In genomic region chr19:42576241-42576640, GRCh38 we compare ENCODE assay signal across 34 cellular contexts. TPM values are rescaled to one million over a fixed set of nuclear protein-coding genes. Genes with fewer than 3 reads are reported as not detected.
"Had no signal": no experiment of that assay in that cellular context is flagged by ENCODE, and none has a peak within 500 bp of the region (broad histone marks: within the 10 kb centered on the region; RNA-seq: fewer than 3 reads in every experiment).

No MANE protein-coding gene starts in this region.

- H3K27me3 ChIP-seq: SJCRH30 had no signal

- H3K9me3 ChIP-seq: MG63, SJCRH30 had no signal

- H3K36me3 Mint-ChIP-seq: activated CD4-positive, alpha-beta memory T cell treated with anti-CD3 and anti-CD28 coated beads for 36 hours; activated CD8-positive, alpha-beta memory T cell treated with anti-CD3 and anti-CD28 coated beads, Interleukin-2, amount 10 ng/mL, durations not matched to agents 7 days and 5 days; activated naive CD4-positive, alpha-beta T cell treated with anti-CD3 and anti-CD28 coated beads, Interleukin-2, amount 10 ng/mL, durations not matched to agents 7 days and 5 days; activated naive CD8-positive, alpha-beta T cell; brain; WTC11 had no signal

- H3K4me1 Mint-ChIP-seq: activated CD8-positive, alpha-beta memory T cell treated with anti-CD3 and anti-CD28 coated beads, Interleukin-2, amount 10 ng/mL, durations not matched to agents 7 days and 5 days; activated naive CD4-positive, alpha-beta T cell treated with anti-CD3 and anti-CD28 coated beads, Interleukin-2, amount 10 ng/mL, durations not matched to agents 7 days and 5 days; brain had no signal

- H3K4me3 ChIP-seq: MG63, SJCRH30, SK-N-MC had no signal

- DNase-seq: activated CD4-positive, alpha-beta memory T cell treated with anti-CD3 and anti-CD28 coated beads for 36 hours; activated CD4-positive, alpha-beta T cell treated with anti-CD3 and anti-CD28 coated beads for 4 hours; activated CD4-positive, alpha-beta T cell treated with anti-CD3 and anti-CD28 coated beads, Interleukin-2, amount 50 U/mL, for 1 hour; activated CD4-positive, CD25-positive, alpha-beta regulatory T cell treated with anti-CD3 and anti-CD28 coated beads, Interleukin-2, amount 50 U/mL, for 72 hours; activated CD8-positive, alpha-beta memory T cell treated with anti-CD3 and anti-CD28 coated beads for 24 hours; activated CD8-positive, alpha-beta memory T cell treated with anti-CD3 and anti-CD28 coated beads, Interleukin-2, amount 10 ng/mL, durations not matched to agents 7 days and 5 days; activated CD8-positive, alpha-beta memory T cell treated with anti-CD3 and anti-CD28 coated beads, Interleukin-2, amount 50 U/mL, for 48 hours; activated effector memory CD4-positive, alpha-beta T cell treated with Interleukin-2 at 50 U/mL for 16 hours; activated naive CD4-positive, alpha-beta T cell treated with anti-CD3 and anti-CD28 coated beads, Interleukin-2, amount 10 ng/mL, durations not matched to agents 7 days and 5 days; activated naive CD8-positive, alpha-beta T cell treated with anti-CD3 and anti-CD28 coated beads, Interleukin-2, amount 50 U/mL, for 24 hours; activated T-cell treated with anti-CD3 and anti-CD28 coated beads, Interleukin-2, amount 50 U/mL, for 48 hours; anterior cingulate cortex; Kasumi-1; KG1; MG63; NCI-H1048; NCI-H1105 treated with DMSO at 0.1 percent for 48 hours; NCI-H1436; NCI-H1694; NCI-H2029; NCI-H345; NCI-H524 treated with DMSO at 0.1 percent for 48 hours; SHP77; SJCRH30 had no signal

- H3K36me3 ChIP-seq: MG63, SJCRH30 had no signal

- H3K4me3 Mint-ChIP-seq: activated CD4-positive, alpha-beta memory T cell treated with anti-CD3 and anti-CD28 coated beads for 36 hours; activated CD8-positive, alpha-beta memory T cell treated with anti-CD3 and anti-CD28 coated beads, Interleukin-2, amount 10 ng/mL, durations not matched to agents 7 days and 5 days; activated naive CD4-positive, alpha-beta T cell treated with anti-CD3 and anti-CD28 coated beads, Interleukin-2, amount 10 ng/mL, durations not matched to agents 7 days and 5 days; activated naive CD8-positive, alpha-beta T cell; activated naive CD8-positive, alpha-beta T cell treated with anti-CD3 and anti-CD28 coated beads, Interleukin-2, amount 50 U/mL, for 24 hours; brain; T-helper 2 cell treated with Interferon-gamma antibody and Interleukin-4, amounts not matched to agents 5 μg/mL and 100 μg/mL, for 36 hours; WTC11 had no signal

- H3K9me3 Mint-ChIP-seq: activated CD4-positive, alpha-beta memory T cell treated with anti-CD3 and anti-CD28 coated beads for 36 hours; activated naive CD4-positive, alpha-beta T cell treated with anti-CD3 and anti-CD28 coated beads, Interleukin-2, amount 10 ng/mL, durations not matched to agents 7 days and 5 days; activated naive CD8-positive, alpha-beta T cell treated with anti-CD3 and anti-CD28 coated beads, Interleukin-2, amount 50 U/mL, for 24 hours; brain; T-helper 2 cell treated with Interferon-gamma antibody and Interleukin-4, amounts not matched to agents 5 μg/mL and 100 μg/mL, for 36 hours had no signal

- H3K27ac ChIP-seq: SJCRH30, SK-N-MC had no signal

- H3K27ac Mint-ChIP-seq: activated CD4-positive, alpha-beta memory T cell treated with anti-CD3 and anti-CD28 coated beads for 36 hours; activated CD8-positive, alpha-beta memory T cell treated with anti-CD3 and anti-CD28 coated beads, Interleukin-2, amount 10 ng/mL, durations not matched to agents 7 days and 5 days; activated naive CD4-positive, alpha-beta T cell treated with anti-CD3 and anti-CD28 coated beads, Interleukin-2, amount 10 ng/mL, durations not matched to agents 7 days and 5 days; activated naive CD8-positive, alpha-beta T cell; activated naive CD8-positive, alpha-beta T cell treated with anti-CD3 and anti-CD28 coated beads, Interleukin-2, amount 50 U/mL, for 24 hours; brain; T-helper 2 cell treated with Interferon-gamma antibody and Interleukin-4, amounts not matched to agents 5 μg/mL and 100 μg/mL, for 36 hours; WTC11 had no signal

- FAIRE-seq: bronchial epithelial cell had no signal

- H3K4me1 ChIP-seq: SJCRH30 had no signal

- ATAC-seq: activated CD8-positive, alpha-beta memory T cell treated with anti-CD3 and anti-CD28 coated beads, Interleukin-2, amount 10 ng/mL, durations not matched to agents 7 days and 5 days; activated naive CD8-positive, alpha-beta T cell treated with anti-CD3 and anti-CD28 coated beads, Interleukin-2, amount 50 U/mL, for 24 hours; Panc1; WTC11 had no signal

RNA-seq across cellular contexts. Expression of gene CEACAM8, which starts 18.5 kb away (rescaled TPM):
- total RNA-seq: activated CD4-positive, alpha-beta memory T cell treated with anti-CD3 and anti-CD28 coated beads for 36 hours; activated CD8-positive, alpha-beta memory T cell treated with anti-CD3 and anti-CD28 coated beads, Interleukin-2, amount 10 ng/mL, durations not matched to agents 7 days and 5 days; bronchial epithelial cell; NCI-H460; RPMI7951; SJCRH30; T-helper 1 cell treated with Interleukin-12 subunit alpha and Interleukin-12 subunit beta and Interleukin-4 antibody, amounts not matched to agents 30 ng/mL and 1 ng/mL, for 36 hours; WTC11 had no signal

RNA-seq across cellular contexts. Expression of gene CEACAM1, which starts 48.0 kb away (rescaled TPM):
- total RNA-seq: SJCRH30 had no signal
